2 cellular contexts compared by ENCODE assay signal in the genomic region with DNA sequence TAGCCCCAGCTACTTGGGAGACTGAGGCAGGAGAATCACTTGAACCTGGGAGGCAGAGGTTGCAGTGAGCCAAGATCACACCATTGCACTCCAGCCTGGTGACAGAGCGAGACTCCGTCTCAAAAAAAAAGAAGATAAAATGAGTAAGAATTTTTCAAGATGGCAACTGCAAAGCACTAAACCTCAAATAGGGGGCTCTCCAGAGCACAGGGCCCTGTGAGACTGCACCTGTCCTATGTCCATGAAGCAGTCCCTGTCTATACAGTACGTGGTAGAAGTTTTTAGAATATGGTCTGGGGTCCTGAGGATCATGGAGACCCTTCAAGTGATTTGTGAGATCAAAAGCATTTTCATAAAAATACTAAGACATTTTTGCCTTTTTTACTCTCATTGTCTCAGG. TPM values are rescaled to one million over a fixed set of nuclear protein-coding genes. Genes with fewer than 3 reads are reported as not detected.
"Had no signal": no experiment of that assay in that cellular context is flagged by ENCODE, and none has a peak within 500 bp of the region (broad histone marks: within the 10 kb centered on the region; RNA-seq: fewer than 3 reads in every experiment).

No MANE protein-coding gene starts in this region.

RNA-seq across cellular contexts. Expression of gene TM6SF1, which starts 22.0 kb away (rescaled TPM):
- total RNA-seq: HT-29, PC-3 had no signal
